8 cellular contexts compared by ENCODE assay signal in genomic region chr2:173210270-173211196, GRCh38.
A peak's percentile ranks its signal among the peaks of the same experiment; 100 is the strongest.
DNase-seq lines count a peak whose midpoint lies in the region; ATAC-seq lines count a peak whose summit lies in the region.

No MANE protein-coding gene starts in this region.

- no peak overlapping the region for H3K4me3 ChIP-seq in mesenchymal stem cell (ENCODE audit: insufficient read depth in 1 of 2, low read depth in 1 of 2, low read length in 2 of 2)

- no peak overlapping the region for H2AFZ ChIP-seq in mesenchymal stem cell (ENCODE audit: low read depth, low read length)

- peaks cover 2% of the 10 kb centered on the region for H3K4me1 ChIP-seq in mesenchymal stem cell (ENCODE audit: control insufficient read depth, insufficient read depth, low read depth, low read length)

- peak overlapping the region in 1 of 2 experiments; percentile 83 for H2BK12ac ChIP-seq in mesenchymal stem cell (ENCODE audit: low read length in 2 of 2)

- peak overlapping the region; percentile 86 for H3K9ac ChIP-seq in mesenchymal stem cell (ENCODE audit: low read length)

- no peak overlapping the region for H4K8ac ChIP-seq in mesenchymal stem cell (ENCODE audit: low read length)

- no peak overlapping the region for H3K4ac ChIP-seq in mesenchymal stem cell (ENCODE audit: low read depth in 1 of 2, low read length in 2 of 2)

- no peaks in the 10 kb centered on the region for H3K27me3 ChIP-seq in mesenchymal stem cell (ENCODE audit: control insufficient read depth in 1 of 2, insufficient read depth in 1 of 2, low read length in 2 of 2)

- H3K4me2 ChIP-seq in mesenchymal stem cell (ENCODE audit: low read length, poor library complexity, severe bottlenecking), result no peak overlapping the region

- no peak overlapping the region for H2AK5ac ChIP-seq in mesenchymal stem cell (ENCODE audit: low read length, severe bottlenecking)

- no peak overlapping the region for H3K18ac ChIP-seq in mesenchymal stem cell (ENCODE audit: low read depth in 1 of 2, low read length in 2 of 2)

- no peak overlapping the region for H2BK15ac ChIP-seq in mesenchymal stem cell (ENCODE audit: low read depth, poor library complexity, severe bottlenecking)

- DNase-seq in GM04504 (ENCODE audit: low read depth), result peak; percentile 89
- peak; percentile 86 to 89 for DNase-seq in NCI-H446 (lab: John Stamatoyannopoulos, UW)
- peak; percentile 58 for DNase-seq in activated CD4-positive, alpha-beta T cell treated with anti-CD3 and anti-CD28 coated beads for 48 hours
- peak; percentile 13 for DNase-seq in effector CD4-positive, alpha-beta T cell
- DNase-seq in mesenchymal stem cell, result peak; percentile 97
- DNase-seq in stimulated activated CD8-positive, alpha-beta memory T cell treated with anti-CD3 and anti-CD28 coated beads, Interleukin-7, amount 100 ng/mL, for 4 hours (ENCODE audit: low read depth in 2 of 2), result peak; percentile 3 to 21

- H3K9me3 ChIP-seq in mesenchymal stem cell (ENCODE audit: control insufficient read depth, low read length), result no peaks in the 10 kb centered on the region

- no peak overlapping the region for H2BK120ac ChIP-seq in mesenchymal stem cell (ENCODE audit: low read depth, low read length)

- H3K36me3 ChIP-seq in mesenchymal stem cell (ENCODE audit: control insufficient read depth in 1 of 2, insufficient read depth in 2 of 2, low read depth in 1 of 2, low read length in 2 of 2), result peaks cover 13 to 26% of the 10 kb centered on the region in 2 experiments

- no peak overlapping the region for H2BK5ac ChIP-seq in mesenchymal stem cell (ENCODE audit: low read depth, low read length, poor library complexity, severe bottlenecking)

- H3K27ac ChIP-seq in mesenchymal stem cell (ENCODE audit: low read length, poor library complexity, severe bottlenecking), result no peak overlapping the region

- 0% methylated on average over 5 of the region's 8 CpGs for WGBS in mesenchymal stem cell

- ATAC-seq in HG03139 (IDR thresholded peaks at IDR 0.05; ENCODE audit: unreplicated experiment), result peak; percentile 76
- ATAC-seq in HG03196 (IDR thresholded peaks at IDR 0.05; ENCODE audit: unreplicated experiment), result no peak

- H3K23ac ChIP-seq in mesenchymal stem cell (ENCODE audit: low read length in 2 of 2), result no peak overlapping the region

- H3K14ac ChIP-seq in mesenchymal stem cell (ENCODE audit: low read length in 2 of 2), result no peak overlapping the region

- H4K91ac ChIP-seq in mesenchymal stem cell (ENCODE audit: low read length), result no peak overlapping the region

- peaks cover 5% of the 10 kb centered on the region for H3K79me1 ChIP-seq in mesenchymal stem cell (replicated peaks; ENCODE audit: low read length, poor library complexity, severe bottlenecking)

Comparison
In these comparisons a context has a peak if more than half of its experiments do, and no peak if none do; other contexts are left out.
1. DNase-seq: peak in every context shown above with its lines; median percentile 97 in mesenchymal stem cell; 89 in GM04504; 88 in NCI-H446; 58 in activated CD4-positive, alpha-beta T cell treated with anti-CD3 and anti-CD28 coated beads for 48 hours; 13 in effector CD4-positive, alpha-beta T cell; 12 in stimulated activated CD8-positive, alpha-beta memory T cell treated with anti-CD3 and anti-CD28 coated beads, Interleukin-7, amount 100 ng/mL, for 4 hours.